ENCODE assay signal across 15 cellular contexts in genomic region chr21:45167796-45168222, GRCh38.
A peak's percentile ranks its signal among the peaks of the same experiment; 100 is the strongest.
DNase-seq lines count a peak whose midpoint lies in the region; ATAC-seq and TF ChIP-seq lines count a peak whose summit lies in the region.
"Had no signal": no experiment of that assay in that cellular context is flagged by ENCODE, and none has a peak within 500 bp of the region (broad histone marks: within the 10 kb centered on the region; RNA-seq: fewer than 3 reads in every experiment).

No MANE protein-coding gene starts in this region.

- no peak overlapping the region for H3K4me3 Mint-ChIP-seq in osteocyte (ENCODE audit: unreplicated experiment)
- no peak overlapping the region for H3K4me3 Mint-ChIP-seq in activated CD8-positive, alpha-beta memory T cell treated with anti-CD3 and anti-CD28 coated beads, Interleukin-2, amount 10 ng/mL, durations not matched to agents 7 days and 5 days
- H3K4me3 Mint-ChIP-seq: activated CD4-positive, alpha-beta T cell treated with anti-CD3 and anti-CD28 coated beads, Interleukin-2, amount 10 ng/mL, durations not matched to agents 7 days and 5 days; activated T-helper 1 cell treated with anti-CD3 and anti-CD28 coated beads, Interleukin-12 subunit alpha, Interleukin-12 subunit beta, Interleukin-2, Interleukin-4 antibody, amounts not matched to agents 30 ng/mL and 10 ng/mL and 1 ng/mL, durations not matched to agents 14 hours and 24 hours and 36 hours; CD4-positive, alpha-beta T cell; T-helper 17 cell had no signal

- H3K36me3 Mint-ChIP-seq in osteocyte (ENCODE audit: unreplicated experiment): peaks cover 15% of the 10 kb centered on the region
- peaks cover 4% of the 10 kb centered on the region for H3K36me3 Mint-ChIP-seq in activated CD8-positive, alpha-beta memory T cell treated with anti-CD3 and anti-CD28 coated beads, Interleukin-2, amount 10 ng/mL, durations not matched to agents 7 days and 5 days

- H3K4me3 ChIP-seq in epithelial cell of esophagus (ENCODE audit: low read length): no peak overlapping the region

- no peaks in the 10 kb centered on the region for H3K27me3 Mint-ChIP-seq in osteocyte (ENCODE audit: unreplicated experiment)
- no peaks in the 10 kb centered on the region for H3K27me3 Mint-ChIP-seq in activated CD8-positive, alpha-beta memory T cell treated with anti-CD3 and anti-CD28 coated beads, Interleukin-2, amount 10 ng/mL, durations not matched to agents 7 days and 5 days
- H3K27me3 Mint-ChIP-seq: activated CD4-positive, alpha-beta T cell treated with anti-CD3 and anti-CD28 coated beads, Interleukin-2, amount 10 ng/mL, durations not matched to agents 7 days and 5 days; CD4-positive, alpha-beta T cell; T-helper 17 cell had no signal

- peak overlapping the region; percentile 77 for H3K27ac Mint-ChIP-seq in osteocyte (ENCODE audit: unreplicated experiment)
- no peak overlapping the region for H3K27ac Mint-ChIP-seq in activated CD8-positive, alpha-beta memory T cell treated with anti-CD3 and anti-CD28 coated beads, Interleukin-2, amount 10 ng/mL, durations not matched to agents 7 days and 5 days
- H3K27ac Mint-ChIP-seq: activated CD4-positive, alpha-beta T cell treated with anti-CD3 and anti-CD28 coated beads, Interleukin-2, amount 10 ng/mL, durations not matched to agents 7 days and 5 days; activated T-helper 1 cell treated with anti-CD3 and anti-CD28 coated beads, Interleukin-12 subunit alpha, Interleukin-12 subunit beta, Interleukin-2, Interleukin-4 antibody, amounts not matched to agents 30 ng/mL and 10 ng/mL and 1 ng/mL, durations not matched to agents 14 hours and 24 hours and 36 hours; CD4-positive, alpha-beta T cell had no signal

- H3K4me1 Mint-ChIP-seq in osteocyte (ENCODE audit: unreplicated experiment): peaks cover 41% of the 10 kb centered on the region
- peaks cover 23% of the 10 kb centered on the region for H3K4me1 Mint-ChIP-seq in activated CD8-positive, alpha-beta memory T cell treated with anti-CD3 and anti-CD28 coated beads, Interleukin-2, amount 10 ng/mL, durations not matched to agents 7 days and 5 days

- TF ChIP-seq CTCF in epithelial cell of esophagus (IDR thresholded peaks at IDR 0.05; ENCODE audit: insufficient read depth, low read depth, low read length, missing control alignments) (no peak), osteocyte (IDR thresholded peaks at IDR 0.05) (no peak)

- DNase-seq in AG08395 (ENCODE audit: low spot score) (peak; percentile 44), LHCN-M2 (ENCODE audit: low read depth) (peak; percentile 51), epithelial cell of esophagus (ENCODE audit: low read depth) (peak; percentile 16), osteocyte (ENCODE audit: extremely low spot score, unreplicated experiment) (no peak), NCI-H1092 (lab: John Stamatoyannopoulos, UW) (no peak)
- DNase-seq in activated CD8-positive, alpha-beta memory T cell treated with anti-CD3 and anti-CD28 coated beads, Interleukin-2, amount 10 ng/mL, durations not matched to agents 7 days and 5 days: no peak
- no peak for DNase-seq in activated CD4-positive, alpha-beta T cell treated with anti-CD3 and anti-CD28 coated beads, Interleukin-2, amount 50 U/mL, for 1 hour
- DNase-seq: activated CD4-positive, alpha-beta T cell treated with anti-CD3 and anti-CD28 coated beads, Interleukin-2, amount 10 ng/mL, durations not matched to agents 7 days and 5 days; CD4-positive, alpha-beta T cell; Kasumi-1; NCI-H187; nucleus accumbens; T-helper 17 cell had no signal

- CTCF ChIA-PET in activated CD8-positive, alpha-beta memory T cell treated with anti-CD3 and anti-CD28 coated beads, Interleukin-2, amount 10 ng/mL, durations not matched to agents 7 days and 5 days (lab: Charles Lee): interaction anchor here (1.3 to 7.6 kb wide), 2 partner anchors 29 to 141 kb away, joined by 3 to 44 read pairs; no protein-coding TSS in a partner anchor

- no peaks in the 10 kb centered on the region for H3K9me3 Mint-ChIP-seq in osteocyte (ENCODE audit: unreplicated experiment)
- no peaks in the 10 kb centered on the region for H3K9me3 Mint-ChIP-seq in activated CD8-positive, alpha-beta memory T cell treated with anti-CD3 and anti-CD28 coated beads, Interleukin-2, amount 10 ng/mL, durations not matched to agents 7 days and 5 days (ENCODE audit: low read depth)
- H3K9me3 Mint-ChIP-seq: activated CD4-positive, alpha-beta T cell treated with anti-CD3 and anti-CD28 coated beads, Interleukin-2, amount 10 ng/mL, durations not matched to agents 7 days and 5 days; activated T-helper 1 cell treated with anti-CD3 and anti-CD28 coated beads, Interleukin-12 subunit alpha, Interleukin-12 subunit beta, Interleukin-2, Interleukin-4 antibody, amounts not matched to agents 30 ng/mL and 10 ng/mL and 1 ng/mL, durations not matched to agents 14 hours and 24 hours and 36 hours; CD4-positive, alpha-beta T cell had no signal

- ATAC-seq in activated CD8-positive, alpha-beta memory T cell treated with anti-CD3 and anti-CD28 coated beads, Interleukin-2, amount 10 ng/mL, durations not matched to agents 7 days and 5 days: no peak
- ATAC-seq in GM18867 (IDR thresholded peaks at IDR 0.05; ENCODE audit: unreplicated experiment): no peak
- ATAC-seq: T-helper 17 cell had no signal

Comparison
In these comparisons a context has a peak if more than half of its experiments do, and no peak if none do; other contexts are left out.
1. DNase-seq: peak in AG08395 (single experiment), LHCN-M2 (single experiment) and epithelial cell of esophagus (single experiment); none in osteocyte (single experiment), NCI-H1092 (single experiment), activated CD8-positive, alpha-beta memory T cell treated with anti-CD3 and anti-CD28 coated beads, Interleukin-2, amount 10 ng/mL, durations not matched to agents 7 days and 5 days (single experiment) and activated CD4-positive, alpha-beta T cell treated with anti-CD3 and anti-CD28 coated beads, Interleukin-2, amount 50 U/mL, for 1 hour (single experiment).